In the genomic region with DNA sequence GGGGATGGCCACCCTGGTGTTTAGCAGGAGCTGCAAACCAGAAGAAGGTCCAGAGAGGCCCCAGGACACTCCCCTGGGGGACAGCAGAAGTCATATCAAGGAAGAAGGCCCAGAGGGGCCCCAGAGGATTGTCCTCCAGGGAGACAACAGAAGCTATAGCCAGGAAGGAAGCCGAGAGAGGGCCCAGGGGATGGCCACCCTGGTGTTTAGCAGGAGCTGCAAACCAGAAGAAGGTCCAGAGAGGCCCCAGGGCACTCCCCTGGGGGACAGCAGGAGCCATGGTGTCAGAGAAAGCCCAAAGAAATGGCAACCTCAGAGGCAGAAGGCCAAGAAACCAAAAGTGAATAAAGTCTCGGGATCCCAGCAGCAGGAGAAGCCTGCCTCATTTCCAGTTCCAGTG, we compare ENCODE assay signal across 17 cellular contexts. TPM values are rescaled to one million over a fixed set of nuclear protein-coding genes. Genes with fewer than 3 reads are reported as not detected.
DNase-seq lines count a peak whose midpoint lies in the region; ATAC-seq and TF ChIP-seq lines count a peak whose summit lies in the region.
"Not testable (repeated sequence)": the region's sequence is repeated elsewhere in the genome, so short reads cannot be mapped to it uniquely, and the experiment has no call there.
"Had no signal": no experiment of that assay in that cellular context is flagged by ENCODE, and none has a peak within 500 bp of the region (broad histone marks: within the 10 kb centered on the region; RNA-seq: fewer than 3 reads in every experiment).

No MANE protein-coding gene starts in this region.

- H3K9me3 ChIP-seq in Karpas-422 (ENCODE audit: low read length): not testable (repeated sequence)

- H3K36me3 ChIP-seq in Karpas-422 (ENCODE audit: insufficient read depth, low read length): not testable (repeated sequence)

- H4K20me1 ChIP-seq in Karpas-422 (ENCODE audit: insufficient read depth, low read depth, low read length): not testable (repeated sequence)

- H3K27me3 ChIP-seq in Karpas-422 (ENCODE audit: low read length): not testable (repeated sequence)

- not testable (repeated sequence) for TF ChIP-seq CTCF in NB4 (IDR thresholded peaks at IDR 0.05; ENCODE audit: low read depth, low read length)

- H3K4me2 ChIP-seq in Karpas-422 (ENCODE audit: low read depth, low read length, poor library complexity, severe bottlenecking): peak overlapping the region; percentile 9

- H3K4me1 ChIP-seq in Karpas-422 (ENCODE audit: low read length): peaks cover 25% of the 10 kb centered on the region

- not testable (repeated sequence) for H3K4me3 ChIP-seq in Karpas-422 (ENCODE audit: low read length); NB4 (ENCODE audit: low read depth, low read length)

- not testable (repeated sequence) for H3K27ac ChIP-seq in Karpas-422 (ENCODE audit: low read length)

- H3K9ac ChIP-seq in Karpas-422 (ENCODE audit: low read length): not testable (repeated sequence)

- not testable (repeated sequence) for H3K79me2 ChIP-seq in Karpas-422 (ENCODE audit: low read length)

- not testable (repeated sequence) for TF ChIP-seq POLR2A in NB4 (IDR thresholded peaks at IDR 0.05; ENCODE audit: extremely low read depth, insufficient read length)

- not testable (repeated sequence) for H3K9me2 ChIP-seq in Karpas-422 (replicated peaks; ENCODE audit: insufficient read depth, low read length)

- not testable (repeated sequence) for H2AFZ ChIP-seq in Karpas-422 (ENCODE audit: low read length)

- ATAC-seq in GM18861 (IDR thresholded peaks at IDR 0.05; ENCODE audit: unreplicated experiment) (peak; percentile 13), GM19397 (IDR thresholded peaks at IDR 0.05; ENCODE audit: unreplicated experiment) (peak; percentile 8), GM19463 (IDR thresholded peaks at IDR 0.05; ENCODE audit: unreplicated experiment) (peak; percentile 3), GM19467 (IDR thresholded peaks at IDR 0.05; ENCODE audit: unreplicated experiment) (peak; percentile 9), GM21619 (IDR thresholded peaks at IDR 0.05; ENCODE audit: unreplicated experiment) (peak; percentile 13), HG03354 (IDR thresholded peaks at IDR 0.05; ENCODE audit: poor library complexity, severe bottlenecking, unreplicated experiment) (peak; percentile 8)

- DNase-seq in Karpas-422 (peak; percentile 74), NB4 (ENCODE audit: low read depth) (peak; percentile 59)

RNA-seq across cellular contexts. Expression of a gene that starts 2.1 kb away (rescaled TPM):
- total RNA-seq in Karpas-422 (2014; rRNA removed; shearing (Covaris generic); ENCODE audit: low replicate concordance): 0.82 and 2.0 TPM in 2 replicates
- total RNA-seq: A172; B cell; Caco-2; Calu3; CD4-positive, alpha-beta memory T cell; CD4-positive, alpha-beta T cell; CD4-positive, CD25-positive, alpha-beta regulatory T cell; CD8-positive, alpha-beta T cell; Daoy had no signal

RNA-seq across cellular contexts. Expression of a gene that starts 11.8 kb away (rescaled TPM):
- 0.72 and 1.5 TPM in 2 replicates for total RNA-seq in Karpas-422 (2014; rRNA removed; shearing (Covaris generic); ENCODE audit: low replicate concordance)
- total RNA-seq: A172, B cell, Caco-2, Calu3, Daoy had no signal
